8 cellular contexts compared by ENCODE assay signal in the genomic region with DNA sequence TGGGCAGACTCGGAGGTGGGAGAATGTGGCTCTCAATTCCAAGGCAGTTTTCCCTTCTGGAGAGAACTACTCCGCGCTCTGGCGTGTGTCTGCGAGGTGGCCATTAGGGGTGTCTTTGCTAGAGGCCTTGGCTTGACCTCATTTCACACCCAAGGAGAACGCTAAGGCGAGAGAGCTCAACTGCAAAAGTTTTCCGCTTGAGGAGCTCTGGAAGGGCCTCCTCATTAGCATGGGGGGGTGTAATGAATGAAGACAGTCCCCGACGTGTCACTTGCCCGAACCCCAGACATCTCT. TPM values are rescaled to one million over a fixed set of nuclear protein-coding genes. Genes with fewer than 3 reads are reported as not detected.
DNase-seq lines count a peak whose midpoint lies in the region; ATAC-seq and TF ChIP-seq lines count a peak whose summit lies in the region.

No MANE protein-coding gene starts in this region.

- peak overlapping the region; percentile 93 for H3K4me3 ChIP-seq in AG10803 (ENCODE audit: low read length)
- H3K4me3 ChIP-seq in sigmoid colon: peak overlapping the region; percentile 54 to 81 (median 68)

- no peaks in the 10 kb centered on the region for H3K27me3 ChIP-seq in sigmoid colon

- no peak for TF ChIP-seq POLR2A in sigmoid colon (IDR thresholded peaks at IDR 0.05)

- peak; percentile 39 for DNase-seq in AG10803 (ENCODE audit: low read depth)
- DNase-seq in activated T-cell treated with anti-CD3 and anti-CD28 coated beads, Interleukin-2, amount 50 U/mL, for 72 hours: peak; percentile 54 to 55
- DNase-seq in Right ventricle myocardium superior: no peak
- DNase-seq in sigmoid colon: no peak
- DNase-seq in NCI-H1436 (lab: John Stamatoyannopoulos, UW): no peak
- no peak for DNase-seq in HuH-7.5 (ENCODE audit: low spot score)

- H3K27me3 Mint-ChIP-seq in activated T-cell treated with anti-CD3 and anti-CD28 coated beads, Interleukin-2, amount 50 U/mL, for 72 hours (ENCODE audit: low read depth): no peaks in the 10 kb centered on the region

- ATAC-seq in GM18907 (IDR thresholded peaks at IDR 0.05; ENCODE audit: unreplicated experiment): peak; percentile 28
- ATAC-seq in HG03139 (IDR thresholded peaks at IDR 0.05; ENCODE audit: unreplicated experiment): peak; percentile 24
- peak; percentile 6 to 16 for ATAC-seq in activated T-cell treated with anti-CD3 and anti-CD28 coated beads, Interleukin-2, amount 50 U/mL, for 72 hours (replicated peaks in 1 of 2)
- ATAC-seq in Right ventricle myocardium superior (ENCODE audit: poor library complexity): peak; percentile 2

- H3K4me3 Mint-ChIP-seq in activated T-cell treated with anti-CD3 and anti-CD28 coated beads, Interleukin-2, amount 50 U/mL, for 72 hours: peak overlapping the region; percentile 97

- peaks cover 43% of the 10 kb centered on the region for H3K4me1 Mint-ChIP-seq in activated T-cell treated with anti-CD3 and anti-CD28 coated beads, Interleukin-2, amount 50 U/mL, for 72 hours (ENCODE audit: low read depth)

- TF ChIP-seq EP300 in sigmoid colon (IDR thresholded peaks at IDR 0.05): no peak

- intact Hi-C loops in Right ventricle myocardium superior (cut with DNase I): loop anchor here (5.0 kb wide), 2 partner anchors 92 to 333 kb away; no protein-coding TSS in a partner anchor
- intact Hi-C loops in sigmoid colon (cut with DNase I): loop anchor here (2.0 to 10.0 kb wide), 6 partner anchors 162 to 685 kb away; no protein-coding TSS in a partner anchor

- peak overlapping the region; percentile 89 to 97 (median 95) for H3K27ac ChIP-seq in sigmoid colon

- peak overlapping the region; percentile 100 for H3K27ac Mint-ChIP-seq in activated T-cell treated with anti-CD3 and anti-CD28 coated beads, Interleukin-2, amount 50 U/mL, for 72 hours

- H3K36me3 Mint-ChIP-seq in activated T-cell treated with anti-CD3 and anti-CD28 coated beads, Interleukin-2, amount 50 U/mL, for 72 hours (ENCODE audit: insufficient read depth in 2 of 2): peaks cover 20 to 26% of the 10 kb centered on the region in 2 donors

- TF ChIP-seq CTCF in AG10803 (conservative IDR thresholded peaks at IDR 0.05; ENCODE audit: low read length) (peak; percentile 10; the same call in 1 of the 2 replicates), sigmoid colon (IDR thresholded peaks at IDR 0.05) (no peak)

- H3K9me3 Mint-ChIP-seq in activated T-cell treated with anti-CD3 and anti-CD28 coated beads, Interleukin-2, amount 50 U/mL, for 72 hours: peaks cover 7 to 15% of the 10 kb centered on the region in 2 donors

- H3K9me3 ChIP-seq in sigmoid colon: peaks cover 0 to 5% (median 0%) of the 10 kb centered on the region in 4 donors

- no peaks in the 10 kb centered on the region for H3K36me3 ChIP-seq in sigmoid colon

- WGBS in sigmoid colon, 2 donors: 0% methylated on average over 11 of the region's 11 CpGs

- H3K4me1 ChIP-seq in sigmoid colon: peaks cover 3 to 51% (median 30%) of the 10 kb centered on the region in 4 donors

RNA-seq across cellular contexts. Expression of gene RBPJ, which starts 0.7 kb away (rescaled TPM):
- 100 to 1,000 TPM; 104 to 136 TPM for total RNA-seq in activated T-cell treated with anti-CD3 and anti-CD28 coated beads, Interleukin-2, amount 50 U/mL, for 72 hours
- total RNA-seq in Right ventricle myocardium superior: 44.2 TPM
- 100 to 1,000 TPM in 2 of 4 donors, 10 to 100 TPM in 2; 78.4 to 114 (median 100) TPM for total RNA-seq in sigmoid colon
- polyA plus RNA-seq in sigmoid colon: 10 to 100 TPM; 15.0 to 25.0 (median 15.0) TPM

Comparison
In these comparisons a context has a peak if more than half of its experiments do, and no peak if none do; other contexts are left out.
1. DNase-seq: peak in AG10803 (single experiment) and activated T-cell treated with anti-CD3 and anti-CD28 coated beads, Interleukin-2, amount 50 U/mL, for 72 hours (2 of 2); none in Right ventricle myocardium superior (single experiment), sigmoid colon (single experiment), NCI-H1436 (single experiment) and HuH-7.5 (single experiment).
2. Peak in every context shown above with its lines, with median percentiles within 50 percentile points of each other: ATAC-seq.